Comparison of ENCODE assay signal across 11 cellular contexts in the genomic region with DNA sequence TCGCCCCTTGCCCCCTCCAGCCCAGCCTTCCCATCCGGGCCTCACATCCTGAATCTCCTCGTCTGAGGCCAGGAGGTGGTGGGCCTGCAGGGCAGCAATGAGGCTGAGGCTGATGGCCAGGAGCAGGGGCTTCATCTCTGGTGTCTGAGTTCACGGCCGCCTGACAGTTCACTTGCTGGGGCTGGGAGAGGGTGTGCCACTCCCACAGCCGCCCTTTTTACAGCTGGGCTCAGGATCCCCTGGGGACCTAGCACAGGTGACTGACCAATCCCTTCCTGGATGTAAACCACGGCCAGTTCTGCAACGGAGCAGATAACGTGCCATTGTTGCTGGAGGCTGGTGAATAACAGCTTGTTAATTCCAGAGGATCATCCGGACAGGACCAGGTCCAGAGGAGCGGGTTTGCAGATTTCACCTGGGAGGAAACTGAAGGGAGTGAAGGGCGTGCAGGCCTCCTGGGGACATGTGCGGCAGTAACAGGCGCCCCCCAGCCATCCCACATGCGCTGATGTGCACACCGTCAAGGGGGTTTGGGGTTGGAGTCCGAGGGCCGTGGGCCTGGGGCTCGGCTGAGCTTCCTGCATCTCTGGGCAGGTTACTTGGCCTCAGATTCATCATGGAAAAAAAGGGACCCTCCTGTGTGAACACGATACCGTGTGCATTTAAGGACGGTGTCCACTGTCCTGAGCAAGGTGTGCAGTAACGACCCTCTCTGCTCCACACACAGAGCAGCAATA. TPM values are rescaled to one million over a fixed set of nuclear protein-coding genes. Genes with fewer than 3 reads are reported as not detected.
"Had no signal": no experiment of that assay in that cellular context is flagged by ENCODE, and none has a peak within 500 bp of the region (broad histone marks: within the 10 kb centered on the region; RNA-seq: fewer than 3 reads in every experiment).

No MANE protein-coding gene starts in this region.

RNA-seq across cellular contexts. Expression of a gene that starts 19.6 kb away (rescaled TPM):
- total RNA-seq: activated CD4-positive, alpha-beta T cell treated with anti-CD3 and anti-CD28 coated beads, Interleukin-2, amount 10 ng/mL, durations not matched to agents 24 days and 14 days; activated CD8-positive, alpha-beta T cell treated with anti-CD3 and anti-CD28 coated beads for 36 hours; activated naive CD8-positive, alpha-beta T cell treated with anti-CD3 and anti-CD28 coated beads, Interleukin-2, amount 10 ng/mL, durations not matched to agents 7 days and 5 days; activated T-helper 2 cell treated with anti-CD3 and anti-CD28 coated beads, Interferon-gamma antibody, Interleukin-2, Interleukin-4, amounts not matched to agents 10 μg/mL and 5 μg/mL and 100 μg/mL, durations not matched to agents 14 hours and 24 hours and 36 hours; ascending aorta; LHCN-M2; NCI-H460; RPMI7951; SJSA1 had no signal
- polyA plus RNA-seq: adipose tissue, SK-N-SH had no signal

RNA-seq across cellular contexts. Expression of a gene that starts 46.4 kb away (rescaled TPM):
- total RNA-seq: activated CD8-positive, alpha-beta T cell treated with anti-CD3 and anti-CD28 coated beads for 36 hours; activated naive CD8-positive, alpha-beta T cell treated with anti-CD3 and anti-CD28 coated beads, Interleukin-2, amount 10 ng/mL, durations not matched to agents 7 days and 5 days; LHCN-M2; NCI-H460; RPMI7951; SJSA1 had no signal
- polyA plus RNA-seq: SK-N-SH had no signal
